In genomic region chr5:74538206-74538661, GRCh38 we compare ENCODE assay signal across 10 cellular contexts.
A peak's percentile ranks its signal among the peaks of the same experiment; 100 is the strongest.
DNase-seq lines count a peak whose midpoint lies in the region; ATAC-seq and TF ChIP-seq lines count a peak whose summit lies in the region.
"Had no signal": no experiment of that assay in that cellular context is flagged by ENCODE, and none has a peak within 500 bp of the region (broad histone marks: within the 10 kb centered on the region; RNA-seq: fewer than 3 reads in every experiment).

No MANE protein-coding gene starts in this region.

- no peaks in the 10 kb centered on the region for H3K36me3 ChIP-seq in adrenal gland (replicated peaks in 1 of 2)

- intact Hi-C loops in adrenal gland (cut with DNase I) (no loop called here), left ventricle myocardium superior (cut with micrococcal nuclease) (no loop called here)

- H3K4me3 ChIP-seq in adrenal gland (no peak overlapping the region), skeletal muscle cell (ENCODE audit: low read depth, low read length) (no peak overlapping the region)

- 27 to 42% (median 36%) methylated on average over 3 of the region's 3 CpGs for WGBS in adrenal gland, 4 donors

- ATAC-seq in left ventricle myocardium superior = peak; percentile 99
- no peak for ATAC-seq in HG03280 (IDR thresholded peaks at IDR 0.05; ENCODE audit: unreplicated experiment)
- ATAC-seq in stimulated activated naive CD8-positive, alpha-beta T cell treated with anti-CD3 and anti-CD28 coated beads, Interleukin-15, Interleukin-2, amounts not matched to agents 100 U/mL and 50 U/mL, for 24 hours = no peak

- peak; percentile 41 for DNase-seq in GM04504 (ENCODE audit: low read depth)
- DNase-seq in adrenal gland = peak; percentile 20 to 87 (median 70)
- DNase-seq in left ventricle myocardium superior = peak; percentile 77
- DNase-seq in skeletal muscle cell (ENCODE audit: low read depth) = peak; percentile 98
- DNase-seq in kidney tubule cell (ENCODE audit: low spot score) = no peak
- DNase-seq in stimulated activated naive CD4-positive, alpha-beta T cell treated with Interleukin-2 at 50 U/mL for 16 hours (lab: John Stamatoyannopoulos, UW) = no peak
- DNase-seq in stimulated activated naive CD8-positive, alpha-beta T cell treated with anti-CD3 and anti-CD28 coated beads, Interleukin-15, Interleukin-2, amounts not matched to agents 100 U/mL and 50 U/mL, for 24 hours = no peak
- DNase-seq: NCI-H2107; stimulated activated naive B cell treated with anti-CD40 and anti-IgM and Interleukin-4, amounts not matched to agents 10 μg/mL and 1 μg/mL and 100 μg/mL, for 72 hours had no signal

- no peak for TF ChIP-seq CTCF in adrenal gland (IDR thresholded peaks at IDR 0.05)

- H3K27ac ChIP-seq in adrenal gland = peak overlapping the region in 1 of 5 donors; percentile 53

- no peaks in the 10 kb centered on the region for H3K27me3 ChIP-seq in adrenal gland

- no peaks in the 10 kb centered on the region for H3K9me3 ChIP-seq in adrenal gland (replicated peaks in 1 of 3)

- H3K4me1 ChIP-seq in adrenal gland (replicated peaks in 1 of 2) = no peaks in the 10 kb centered on the region

- TF ChIP-seq POLR2A in adrenal gland (IDR thresholded peaks at IDR 0.05) = no peak

Comparison
In these comparisons a context has a peak if more than half of its experiments do, and no peak if none do; other contexts are left out.
1. DNase-seq: peak in GM04504 (single experiment), adrenal gland (7 of 7), left ventricle myocardium superior (single experiment) and skeletal muscle cell (single experiment); none in kidney tubule cell (single experiment), stimulated activated naive CD4-positive, alpha-beta T cell treated with Interleukin-2 at 50 U/mL for 16 hours (single experiment) and stimulated activated naive CD8-positive, alpha-beta T cell treated with anti-CD3 and anti-CD28 coated beads, Interleukin-15, Interleukin-2, amounts not matched to agents 100 U/mL and 50 U/mL, for 24 hours (single experiment).